In genomic region chr11:106471273-106471672, GRCh38 we compare ENCODE assay signal across 27 cellular contexts.
DNase-seq lines count a peak whose midpoint lies in the region; ATAC-seq and TF ChIP-seq lines count a peak whose summit lies in the region.
"Had no signal": no experiment of that assay in that cellular context is flagged by ENCODE, and none has a peak within 500 bp of the region (broad histone marks: within the 10 kb centered on the region; RNA-seq: fewer than 3 reads in every experiment).

No MANE protein-coding gene starts in this region.

- H4K8ac ChIP-seq in IMR-90 (ENCODE audit: low read depth in 2 of 2, low read length in 2 of 2) = no peak overlapping the region

- H3K4ac ChIP-seq in IMR-90 (ENCODE audit: low read depth, low read length) = no peak overlapping the region

- DNase-seq in IMR-90 (peak; percentile 44), endothelial cell (ENCODE audit: low spot score) (no peak), right cardiac atrium (no peak), progenitor cell of endocrine pancreas (ENCODE audit: low spot score, unreplicated experiment) (no peak), NCI-H524 treated with DMSO at 0.1 percent for 48 hours (lab: John Stamatoyannopoulos, UW) (no peak), UCSD-AML1 (lab: John Stamatoyannopoulos, UW; ENCODE audit: unreplicated experiment) (no peak), COLO668 (lab: John Stamatoyannopoulos, UW; ENCODE audit: unreplicated experiment) (no peak)
- no peak for DNase-seq in activated CD4-positive, CD25-positive, alpha-beta regulatory T cell treated with anti-CD3 and anti-CD28 coated beads, Interleukin-2, amount 50 U/mL, for 72 hours
- DNase-seq: activated CD4-positive, alpha-beta T cell treated with anti-CD3 and anti-CD28 coated beads for 36 hours; activated CD8-positive, alpha-beta T cell treated with anti-CD3 and anti-CD28 coated beads, Interleukin-2, amount 10 ng/mL, durations not matched to agents 7 days and 5 days; activated naive CD4-positive, alpha-beta T cell treated with anti-CD3 and anti-CD28 coated beads for 36 hours; amniotic stem cell; DMS153; NCI-H146; NCI-H226; NCI-H69; nephron progenitor cell; PC-9; stimulated activated CD4-positive, alpha-beta T cell treated with anti-CD3 and anti-CD28 coated beads, Interleukin-12 subunit alpha, Interleukin-12 subunit beta, amount 100 ng/mL, for 4 hours; stimulated activated CD4-positive, alpha-beta T cell treated with anti-CD3 and anti-CD28 coated beads, Interleukin-4, amount 100 ng/mL, for 24 hours; T-helper 2 cell; transverse colon had no signal

- H2AK5ac ChIP-seq in IMR-90 (ENCODE audit: low read depth, low read length) = no peak overlapping the region

- dilution Hi-C loops in IMR-90 (cut with HindIII; ENCODE audit: low sequenced_read_pairs, unreplicated experiment) = no loop called here

- H3K36me3 Mint-ChIP-seq in endothelial cell (ENCODE audit: low read depth, unreplicated experiment) (no peaks in the 10 kb centered on the region), progenitor cell of endocrine pancreas (ENCODE audit: insufficient read depth) (peaks cover 1% of the 10 kb centered on the region)
- H3K36me3 Mint-ChIP-seq: brain, IgD-negative memory B cell had no signal

- H3K18ac ChIP-seq in IMR-90 (ENCODE audit: low read depth, low read length) = no peak overlapping the region

- H3K4me1 ChIP-seq in IMR-90 (ENCODE audit: control insufficient read depth, insufficient read depth, low read length) = peaks cover 12% of the 10 kb centered on the region
- H3K4me1 ChIP-seq in right cardiac atrium (ENCODE audit: control insufficient read depth, insufficient read depth, low read length) = peaks cover 3% of the 10 kb centered on the region
- H3K4me1 ChIP-seq: HAP-1, transverse colon had no signal

- H3K23ac ChIP-seq in IMR-90 (ENCODE audit: low read depth, low read length) = no peak overlapping the region

- no peak overlapping the region for H2BK20ac ChIP-seq in IMR-90 (ENCODE audit: low read depth, low read length)

- H2AFZ ChIP-seq in IMR-90 (replicated peaks; ENCODE audit: low read length, poor library complexity) = no peak overlapping the region
- H2AFZ ChIP-seq: PC-9 had no signal

- H3K27ac ChIP-seq in IMR-90 (ENCODE audit: insufficient read depth, low read length) (no peak overlapping the region), right cardiac atrium (ENCODE audit: low read length) (no peak overlapping the region)
- H3K27ac ChIP-seq: PC-9, transverse colon had no signal

- no peak overlapping the region for H2BK120ac ChIP-seq in IMR-90 (ENCODE audit: low read depth, low read length)

- TF ChIP-seq RAD21 in IMR-90 (IDR thresholded peaks at IDR 0.05; ENCODE audit: low read length) = no peak

- H2AK9ac ChIP-seq in IMR-90 (replicated peaks; ENCODE audit: low read depth, low read length, poor library complexity) = no peak overlapping the region

- ATAC-seq in IMR-90 (ENCODE audit: low read depth) = no peak
- ATAC-seq in right cardiac atrium = peak; percentile 57 to 73
- ATAC-seq: activated CD4-positive, alpha-beta T cell treated with anti-CD3 and anti-CD28 coated beads for 36 hours; activated CD8-positive, alpha-beta T cell treated with anti-CD3 and anti-CD28 coated beads, Interleukin-2, amount 10 ng/mL, durations not matched to agents 7 days and 5 days; SK-N-SH treated with all-trans-retinoic acid at 6 μM for 48 hours had no signal

- no peak overlapping the region for H3K4me3 ChIP-seq in IMR-90 (ENCODE audit: insufficient read depth, low read depth, low read length)
- no peak overlapping the region for H3K4me3 ChIP-seq in right cardiac atrium (ENCODE audit: low read length)
- H3K4me3 ChIP-seq: HAP-1, lung, PC-9, transverse colon had no signal

- H3K27ac Mint-ChIP-seq in endothelial cell (ENCODE audit: unreplicated experiment) (peak overlapping the region; percentile 72), progenitor cell of endocrine pancreas (peak overlapping the region; percentile 35)
- H3K27ac Mint-ChIP-seq: activated CD4-positive, alpha-beta T cell treated with anti-CD3 and anti-CD28 coated beads for 36 hours; activated CD8-positive, alpha-beta T cell treated with anti-CD3 and anti-CD28 coated beads, Interleukin-2, amount 10 ng/mL, durations not matched to agents 7 days and 5 days; activated naive CD4-positive, alpha-beta T cell treated with anti-CD3 and anti-CD28 coated beads for 36 hours; IgD-negative memory B cell; nephron progenitor cell had no signal

- H3K9me1 ChIP-seq in IMR-90 (ENCODE audit: insufficient read depth, low read length) = no peaks in the 10 kb centered on the region; the same call in 1 of the 2 replicates

- H3K4me3 Mint-ChIP-seq in endothelial cell (ENCODE audit: unreplicated experiment) (no peak overlapping the region), progenitor cell of endocrine pancreas (ENCODE audit: low read depth) (no peak overlapping the region)
- H3K4me3 Mint-ChIP-seq: activated CD4-positive, alpha-beta T cell treated with anti-CD3 and anti-CD28 coated beads for 36 hours; activated CD8-positive, alpha-beta T cell treated with anti-CD3 and anti-CD28 coated beads, Interleukin-2, amount 10 ng/mL, durations not matched to agents 7 days and 5 days; activated naive CD4-positive, alpha-beta T cell treated with anti-CD3 and anti-CD28 coated beads for 36 hours; brain; IgD-negative memory B cell; nephron progenitor cell had no signal

- no peaks in the 10 kb centered on the region for H3K79me1 ChIP-seq in IMR-90 (ENCODE audit: low read depth in 1 of 2, low read length in 2 of 2)

- BruUV-seq in IMR-90 (replicated peaks; lab: Mats Ljungman, UMichigan) = no TSS peak

- WGBS in IMR-90 (ENCODE audit: extremely low coverage in 2 of 2, insufficient read length in 1 of 2), 2 experiments = 80% methylated on average over 1 of the region's 1 CpG; no CpG with 5 or more reads in 1 of the 2 experiments
- WGBS in right cardiac atrium = 23% methylated on average over 1 of the region's 1 CpG

- H4K20me1 ChIP-seq in IMR-90 (ENCODE audit: insufficient read depth, low read length) = no peaks in the 10 kb centered on the region

- CTCF ChIA-PET in IMR-90 (lab: Yijun Ruan, JAX) = interaction anchor here (3.0 kb wide), 1 partner anchor 8 kb away, joined by 11 read pairs; no protein-coding TSS in a partner anchor

- H3K9me3 ChIP-seq in IMR-90 (ENCODE audit: control insufficient read depth, insufficient read depth, low read length) (peaks cover 4% of the 10 kb centered on the region; the same call in 1 of the 2 replicates), right cardiac atrium (ENCODE audit: control insufficient read depth, low read length) (no peaks in the 10 kb centered on the region)
- H3K9me3 ChIP-seq: HAP-1 had no signal

- H3K27me3 Mint-ChIP-seq in endothelial cell (ENCODE audit: unreplicated experiment) (no peaks in the 10 kb centered on the region), progenitor cell of endocrine pancreas (no peaks in the 10 kb centered on the region)
- H3K27me3 Mint-ChIP-seq: activated CD4-positive, alpha-beta T cell treated with anti-CD3 and anti-CD28 coated beads for 36 hours; IgD-negative memory B cell had no signal

- H3K9me3 Mint-ChIP-seq in endothelial cell (ENCODE audit: unreplicated experiment) (no peaks in the 10 kb centered on the region), progenitor cell of endocrine pancreas (ENCODE audit: low read depth) (peaks cover 3% of the 10 kb centered on the region)
- H3K9me3 Mint-ChIP-seq: nephron progenitor cell had no signal

- no peak overlapping the region for H2BK15ac ChIP-seq in IMR-90 (ENCODE audit: low read depth, low read length)

- no peak overlapping the region for H3K14ac ChIP-seq in IMR-90 (replicated peaks; ENCODE audit: low read depth, low read length)

- H4K91ac ChIP-seq in IMR-90 (ENCODE audit: insufficient read depth, low read depth, low read length) = peak overlapping the region; percentile 20; the same call in 1 of the 2 replicates

- POLR2A ChIA-PET in IMR-90 (lab: Charles Lee; ENCODE audit: unreplicated experiment) = no interaction called here

- no peak for TF ChIP-seq CTCF in IMR-90 (conservative IDR thresholded peaks at IDR 0.05; ENCODE audit: low read depth, low read length)
- TF ChIP-seq CTCF in endothelial cell (IDR thresholded peaks at IDR 0.05; ENCODE audit: unreplicated experiment) = no peak
- no peak for TF ChIP-seq CTCF in progenitor cell of endocrine pancreas (IDR thresholded peaks at IDR 0.05; ENCODE audit: unreplicated experiment)

- intact Hi-C loops in IMR-90 (cut with micrococcal nuclease) (no loop called here), right cardiac atrium (cut with DNase I) (no loop called here)

- in situ Hi-C loops in IMR-90 (cut with MboI; ENCODE audit: low sequenced_read_pairs) = no loop called here

- no peak overlapping the region for H3K56ac ChIP-seq in IMR-90 (ENCODE audit: extremely low read depth, insufficient read depth, low read length)

- no peak overlapping the region for H2BK5ac ChIP-seq in IMR-90 (ENCODE audit: low read depth, low read length, poor library complexity, severe bottlenecking)

- H3K4me1 Mint-ChIP-seq in endothelial cell (ENCODE audit: unreplicated experiment) = peaks cover 25% of the 10 kb centered on the region
- peaks cover 50% of the 10 kb centered on the region for H3K4me1 Mint-ChIP-seq in progenitor cell of endocrine pancreas (ENCODE audit: low read depth)
- H3K4me1 Mint-ChIP-seq: activated CD4-positive, alpha-beta T cell treated with anti-CD3 and anti-CD28 coated beads for 36 hours; IgD-negative memory B cell had no signal

- H3K4me2 ChIP-seq in IMR-90 (ENCODE audit: low read depth, low read length) = no peak overlapping the region
- H3K4me2 ChIP-seq: PC-9 had no signal

- H3K27me3 ChIP-seq in IMR-90 (ENCODE audit: control insufficient read depth, insufficient read depth, low read length) (no peaks in the 10 kb centered on the region), right cardiac atrium (ENCODE audit: control insufficient read depth, insufficient read depth) (no peaks in the 10 kb centered on the region)
- H3K27me3 ChIP-seq: transverse colon had no signal

- no peak overlapping the region for H4K5ac ChIP-seq in IMR-90 (ENCODE audit: low read depth, low read length)

- H3K36me3 ChIP-seq in IMR-90 (ENCODE audit: control insufficient read depth, insufficient read depth, low read length) = no peaks in the 10 kb centered on the region
- H3K36me3 ChIP-seq: HAP-1, transverse colon had no signal

- TF ChIP-seq POLR2A in IMR-90 (IDR thresholded peaks at IDR 0.05; ENCODE audit: low read depth, low read length) = no peak

- H3K9ac ChIP-seq in IMR-90 (ENCODE audit: low read depth, low read length) = no peak overlapping the region

TF ChIP-seq in IMR-90, 13 proteins besides CTCF, POLR2A, EP300 and RAD21 (continues in another document):
- TF ChIP-seq SMC3 (IDR thresholded peaks at IDR 0.05; ENCODE audit: low read depth, low read length) = no peak
- TF ChIP-seq, protein P1, sequence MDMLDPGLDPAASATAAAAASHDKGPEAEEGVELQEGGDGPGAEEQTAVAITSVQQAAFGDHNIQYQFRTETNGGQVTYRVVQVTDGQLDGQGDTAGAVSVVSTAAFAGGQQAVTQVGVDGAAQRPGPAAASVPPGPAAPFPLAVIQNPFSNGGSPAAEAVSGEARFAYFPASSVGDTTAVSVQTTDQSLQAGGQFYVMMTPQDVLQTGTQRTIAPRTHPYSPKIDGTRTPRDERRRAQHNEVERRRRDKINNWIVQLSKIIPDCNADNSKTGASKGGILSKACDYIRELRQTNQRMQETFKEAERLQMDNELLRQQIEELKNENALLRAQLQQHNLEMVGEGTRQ (IDR thresholded peaks at IDR 0.05; ENCODE audit: low read depth, low read length) = no peak
- TF ChIP-seq MAZ (IDR thresholded peaks at IDR 0.05; ENCODE audit: borderline replicate concordance, low read depth, low read length) = no peak
